ENCODE assay signal across 11 cellular contexts in genomic region chr7:137937202-137937560, GRCh38.
DNase-seq lines count a peak whose midpoint lies in the region; ATAC-seq and TF ChIP-seq lines count a peak whose summit lies in the region.
"Had no signal": no experiment of that assay in that cellular context is flagged by ENCODE, and none has a peak within 500 bp of the region (broad histone marks: within the 10 kb centered on the region; RNA-seq: fewer than 3 reads in every experiment).

No MANE protein-coding gene starts in this region.

- H3K4me1 Mint-ChIP-seq in effector memory CD8-positive, alpha-beta T cell (ENCODE audit: low read depth in 2 of 2), result peaks cover 33 to 38% of the 10 kb centered on the region in 2 donors

- peak; percentile 50 to 66 for ATAC-seq in lower lobe of right lung
- no peak for ATAC-seq in effector memory CD8-positive, alpha-beta T cell (replicated peaks)
- ATAC-seq: activated T-helper 17 cell treated with anti-CD3 and anti-CD28 coated beads, Interleukin-2, amount 50 U/mL, for 72 hours had no signal

- H3K4me1 ChIP-seq in lower lobe of right lung, result peaks cover 63% of the 10 kb centered on the region

- H3K36me3 Mint-ChIP-seq in effector memory CD8-positive, alpha-beta T cell (ENCODE audit: insufficient read depth), result peaks cover 3% of the 10 kb centered on the region

- DNase-seq in NCI-H2029 (lab: John Stamatoyannopoulos, UW) (peak; percentile 4), NCI-H2029 treated with DMSO at 0.1 percent for 48 hours (lab: John Stamatoyannopoulos, UW) (no peak), astrocyte of the spinal cord (ENCODE audit: low read depth, low spot score) (peak; percentile 60), lower lobe of right lung (no peak), stromal cell of bone marrow (ENCODE audit: low read depth) (peak; percentile 82), lower leg skin (ENCODE audit: low spot score in 2 of 2) (no peak)
- no peak for DNase-seq in activated naive CD4-positive, alpha-beta T cell treated with Interleukin-2 at 50 U/mL for 16 hours
- DNase-seq in effector memory CD8-positive, alpha-beta T cell, result no peak
- DNase-seq: NCI-H1417 treated with DMSO at 0.1 percent for 48 hours, ovary had no signal

- H3K4me3 Mint-ChIP-seq in effector memory CD8-positive, alpha-beta T cell, result no peak overlapping the region

- H3K27ac Mint-ChIP-seq in effector memory CD8-positive, alpha-beta T cell, result peak overlapping the region in 1 of 2 donors; percentile 90

- H3K27me3 ChIP-seq in lower lobe of right lung (ENCODE audit: low read depth), result no peaks in the 10 kb centered on the region
- H3K27me3 ChIP-seq: ovary had no signal

- in situ Hi-C loops in astrocyte of the spinal cord (cut with HindIII; ENCODE audit: low sequenced_read_pairs), result no loop called here

- H3K9me3 Mint-ChIP-seq in effector memory CD8-positive, alpha-beta T cell, result no peaks in the 10 kb centered on the region
- H3K9me3 Mint-ChIP-seq: activated T-helper 17 cell treated with anti-CD3 and anti-CD28 coated beads, Interleukin-2, amount 50 U/mL, for 72 hours had no signal

- no peak for TF ChIP-seq POLR2A in lower leg skin (IDR thresholded peaks at IDR 0.05)

- no peaks in the 10 kb centered on the region for H3K36me3 ChIP-seq in lower lobe of right lung
- H3K36me3 ChIP-seq: ovary had no signal

- H3K9me3 ChIP-seq in lower lobe of right lung, result no peaks in the 10 kb centered on the region
- H3K9me3 ChIP-seq: ovary had no signal

- no peaks in the 10 kb centered on the region for H3K27me3 Mint-ChIP-seq in effector memory CD8-positive, alpha-beta T cell
- H3K27me3 Mint-ChIP-seq: activated T-helper 17 cell treated with anti-CD3 and anti-CD28 coated beads, Interleukin-2, amount 50 U/mL, for 72 hours had no signal

- intact Hi-C loops in lower lobe of right lung (cut with DNase I) (no loop called here), lower leg skin (cut with DNase I; ENCODE audit: low total_unique reads) (no loop called here)

- TF ChIP-seq CTCF in astrocyte of the spinal cord (IDR thresholded peaks at IDR 0.05; ENCODE audit: low read depth, low read length) (no peak), lower lobe of right lung (IDR thresholded peaks at IDR 0.05) (no peak), lower leg skin (IDR thresholded peaks at IDR 0.05) (no peak)

- peak overlapping the region; percentile 75 for H3K27ac ChIP-seq in lower lobe of right lung
- H3K27ac ChIP-seq: ovary had no signal

- H3K4me3 ChIP-seq in astrocyte of the spinal cord (ENCODE audit: low read depth, low read length) (no peak overlapping the region), lower lobe of right lung (no peak overlapping the region), lower leg skin (ENCODE audit: low read depth, poor library complexity, severe bottlenecking) (no peak overlapping the region)
- H3K4me3 ChIP-seq: ovary had no signal

Comparison
In these comparisons a context has a peak if more than half of its experiments do, and no peak if none do; other contexts are left out.
1. DNase-seq: peak in NCI-H2029 (single experiment), astrocyte of the spinal cord (single experiment) and stromal cell of bone marrow (single experiment); none in NCI-H2029 treated with DMSO at 0.1 percent for 48 hours (single experiment), lower lobe of right lung (single experiment), lower leg skin (0 of 2), activated naive CD4-positive, alpha-beta T cell treated with Interleukin-2 at 50 U/mL for 16 hours (single experiment) and effector memory CD8-positive, alpha-beta T cell (0 of 3).